20 cellular contexts compared by ENCODE assay signal in genomic region chr5:55070969-55071368, GRCh38. TPM values are rescaled to one million over a fixed set of nuclear protein-coding genes. Genes with fewer than 3 reads are reported as not detected.
"Had no signal": no experiment of that assay in that cellular context is flagged by ENCODE, and none has a peak within 500 bp of the region (broad histone marks: within the 10 kb centered on the region; RNA-seq: fewer than 3 reads in every experiment).

No MANE protein-coding gene starts in this region.

- H3K36me3 ChIP-seq: neutrophil, pancreas, right lobe of liver, SJSA1 had no signal

- H3K4me3 ChIP-seq: dorsolateral prefrontal cortex, pancreas, right lobe of liver, SJSA1, testis had no signal

- H3K4me1 Mint-ChIP-seq: brain, memory B cell had no signal

- H3K9me3 ChIP-seq: neutrophil, pancreas, right lobe of liver, SJSA1, testis had no signal

- H3K9me3 Mint-ChIP-seq: endodermal cell, memory B cell, type B pancreatic cell, WTC11 had no signal

- H3K4me1 ChIP-seq: pancreas, right lobe of liver, SJSA1, testis had no signal

- DNase-seq: activated CD4-positive, alpha-beta T cell treated with anti-CD3 and anti-CD28 coated beads, Interleukin-2, amount 50 U/mL, for 1 hour; activated naive CD4-positive, alpha-beta T cell treated with anti-CD3 and anti-CD28 coated beads, Interleukin-2, amount 50 U/mL, for 16 hours; caudate nucleus; dorsolateral prefrontal cortex; foreskin fibroblast; pancreas; right lobe of liver; small intestine; stimulated activated CD4-positive, alpha-beta T cell treated with anti-CD3 and anti-CD28 coated beads, Interleukin-15, amount 100 ng/mL, for 24 hours; stimulated activated CD4-positive, alpha-beta T cell treated with anti-CD3 and anti-CD28 coated beads, Interleukin-2, amount 100 ng/mL, for 48 hours; testis had no signal

- H3K36me3 Mint-ChIP-seq: brain, memory B cell, type B pancreatic cell, WTC11 had no signal

- H3K27ac Mint-ChIP-seq: brain, endodermal cell, memory B cell, type B pancreatic cell, WTC11 had no signal

- H3K27ac ChIP-seq: dorsolateral prefrontal cortex, epithelial cell of prostate, neutrophil, pancreas, right lobe of liver, SJSA1, testis had no signal

- ATAC-seq: pancreas, right lobe of liver had no signal

- H3K27me3 ChIP-seq: neutrophil, pancreas, right lobe of liver, SJSA1, testis had no signal

- H3K4me3 Mint-ChIP-seq: brain, endodermal cell, memory B cell, type B pancreatic cell, WTC11 had no signal

RNA-seq across cellular contexts. Expression of gene GZMA, which starts 31.5 kb away (rescaled TPM):
- total RNA-seq: glomerular endothelial cell, SJSA1, WTC11 had no signal

RNA-seq across cellular contexts. Expression of gene GZMK, which starts 46.9 kb away (rescaled TPM):
- total RNA-seq: glomerular endothelial cell, WTC11 had no signal
